Comparison of ENCODE assay signal across 9 cellular contexts in the genomic region with DNA sequence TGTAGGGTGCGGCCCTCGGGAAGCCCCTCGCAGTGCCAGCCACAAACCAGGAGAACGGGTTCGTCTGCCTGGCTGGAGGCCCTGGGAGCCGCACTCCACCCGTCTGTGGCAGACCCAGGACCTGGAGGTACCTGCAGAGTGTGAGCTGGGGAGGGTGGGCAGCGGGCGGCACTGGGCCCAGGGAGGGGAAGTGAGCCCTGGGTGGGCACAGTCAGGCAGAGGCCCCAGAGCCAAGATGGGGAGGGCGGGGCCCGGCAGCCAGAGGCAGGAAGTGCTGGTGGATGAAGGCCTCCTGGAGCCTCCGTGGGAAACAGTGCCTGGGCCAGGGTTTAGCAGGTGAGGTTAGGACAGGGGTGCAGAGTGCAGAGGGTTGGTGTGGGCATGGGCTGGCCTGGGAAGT. TPM values are rescaled to one million over a fixed set of nuclear protein-coding genes. Genes with fewer than 3 reads are reported as not detected.
DNase-seq lines count a peak whose midpoint lies in the region; ATAC-seq and TF ChIP-seq lines count a peak whose summit lies in the region.
"Had no signal": no experiment of that assay in that cellular context is flagged by ENCODE, and none has a peak within 500 bp of the region (broad histone marks: within the 10 kb centered on the region; RNA-seq: fewer than 3 reads in every experiment).

No MANE protein-coding gene starts in this region.

- peak; percentile 72 for DNase-seq in COLO668 (lab: John Stamatoyannopoulos, UW; ENCODE audit: unreplicated experiment)
- DNase-seq in activated naive CD4-positive, alpha-beta T cell treated with Interleukin-2 at 50 U/mL for 16 hours = peak; percentile 34
- DNase-seq in natural killer cell = peak; percentile 28
- DNase-seq in NCI-H774 (lab: John Stamatoyannopoulos, UW) = no peak
- DNase-seq in NCI-H524 (lab: John Stamatoyannopoulos, UW) = no peak
- DNase-seq: amniotic stem cell had no signal

- no peaks in the 10 kb centered on the region for H3K9me3 ChIP-seq in KOPT-K1 (ENCODE audit: insufficient read depth, low read length, poor library complexity, severe bottlenecking)

- H3K36me3 Mint-ChIP-seq in natural killer cell = no peaks in the 10 kb centered on the region

- TF ChIP-seq CTCF in natural killer cell (IDR thresholded peaks at IDR 0.05) = no peak

- ATAC-seq in natural killer cell = no peak
- no peak for ATAC-seq in GM21576 (IDR thresholded peaks at IDR 0.05; ENCODE audit: unreplicated experiment)
- ATAC-seq in HG03139 (IDR thresholded peaks at IDR 0.05; ENCODE audit: unreplicated experiment) = no peak

- intact Hi-C loops in natural killer cell (cut with micrococcal nuclease) = loop anchor here (10.0 kb wide), 1 partner anchor 1008 kb away; no protein-coding TSS in a partner anchor

- no peaks in the 10 kb centered on the region for H3K36me3 ChIP-seq in KOPT-K1 (ENCODE audit: insufficient read depth, low read length)

- no peaks in the 10 kb centered on the region for H3K9me3 Mint-ChIP-seq in natural killer cell

- H3K4me1 Mint-ChIP-seq in natural killer cell = peaks cover 28 to 56% of the 10 kb centered on the region in 2 donors

- peak overlapping the region; percentile 25 for H3K27ac ChIP-seq in KOPT-K1 (ENCODE audit: low read depth, low read length, poor library complexity, severe bottlenecking)

- H3K27ac Mint-ChIP-seq in natural killer cell = peak overlapping the region; percentile 91 to 96

- H3K27me3 Mint-ChIP-seq in natural killer cell (ENCODE audit: low read depth in 2 of 2) = no peaks in the 10 kb centered on the region

- H3K4me3 Mint-ChIP-seq in natural killer cell = peak overlapping the region; percentile 88

RNA-seq across cellular contexts. Expression of a gene that starts 4.0 kb away (rescaled TPM):
- 10 to 100 TPM in 1 of 3 donors, 1 to 10 TPM in 2; 8.1 to 11.1 (median 9.8) TPM for total RNA-seq in natural killer cell

RNA-seq across cellular contexts. Expression of a gene that starts 24.8 kb away (rescaled TPM):
- 10 to 100 TPM; 89.2 to 98.9 (median 91.9) TPM for total RNA-seq in natural killer cell

RNA-seq across cellular contexts. Expression of a gene that starts 25.0 kb away (rescaled TPM):
- 1 to 10 TPM; 8.0 to 9.3 (median 8.8) TPM for total RNA-seq in natural killer cell

RNA-seq across cellular contexts. Expression of a gene that starts 59.7 kb away (rescaled TPM):
- 100 to 1,000 TPM in 2 of 3 donors, 10 to 100 TPM in 1; 77.1 to 116 (median 106) TPM for total RNA-seq in natural killer cell

Comparison
In these comparisons a context has a peak if more than half of its experiments do, and no peak if none do; other contexts are left out.
1. DNase-seq: peak in COLO668 (single experiment), activated naive CD4-positive, alpha-beta T cell treated with Interleukin-2 at 50 U/mL for 16 hours (single experiment) and natural killer cell (single experiment); none in NCI-H774 (single experiment) and NCI-H524 (0 of 2).